8 cellular contexts compared by ENCODE assay signal in genomic region chr14:34873591-34874385, GRCh38. TPM values are rescaled to one million over a fixed set of nuclear protein-coding genes. Genes with fewer than 3 reads are reported as not detected.
DNase-seq lines count a peak whose midpoint lies in the region; ATAC-seq and TF ChIP-seq lines count a peak whose summit lies in the region.

No MANE protein-coding gene starts in this region.

- peak overlapping the region; percentile 83 for H3K4me2 ChIP-seq in HCT116 (ENCODE audit: low read length)
- peak overlapping the region; percentile 68; the same call in 1 of the 2 replicates for H3K4me2 ChIP-seq in MM.1S (ENCODE audit: low read depth, low read length)

- intact Hi-C loops in HCT116 (cut with micrococcal nuclease) = loop anchor here (2.0 to 10.0 kb wide), 2 partner anchors 109 to 199 kb away; partner anchors contain the start of gene SRP54
- intact Hi-C loops in vagina (cut with DNase I) = loop anchor here (2.0 kb wide), 1 partner anchor 109 kb away; the partner anchor contains the start of gene SRP54

- RAD21 ChIA-PET in HCT116 (lab: Charles Lee; ENCODE audit: low non-redundant PET in 1 of 2, low total read pairs in 2 of 2, uncharacterized antibody in 2 of 2, unreplicated experiment in 2 of 2) = no interaction called here

- H3K9me3 ChIP-seq in HCT116 (ENCODE audit: control insufficient read depth in 1 of 2, insufficient read depth in 1 of 2, low read depth in 1 of 2, low read length in 2 of 2) = no peaks in the 10 kb centered on the region
- no peaks in the 10 kb centered on the region for H3K9me3 ChIP-seq in MM.1S (replicated peaks; ENCODE audit: insufficient read depth, low read length)
- H3K9me3 ChIP-seq in right atrium auricular region = no peaks in the 10 kb centered on the region
- H3K9me3 ChIP-seq in vagina = no peaks in the 10 kb centered on the region

- H3K79me2 ChIP-seq in HCT116 (ENCODE audit: insufficient read depth, low read length) (peaks cover 61% of the 10 kb centered on the region), MM.1S (ENCODE audit: low read length) (peaks cover 46% of the 10 kb centered on the region)

- H3K36me3 ChIP-seq in HCT116 (ENCODE audit: control insufficient read depth in 1 of 2, insufficient read depth in 2 of 2, low read length in 2 of 2) (no peaks in the 10 kb centered on the region), MM.1S (replicated peaks; ENCODE audit: insufficient read depth, low read length) (no peaks in the 10 kb centered on the region), right atrium auricular region (no peaks in the 10 kb centered on the region), vagina (no peaks in the 10 kb centered on the region)

- no peak; the same call in 1 of the 2 replicates for TF ChIP-seq RAD21 in HCT116 (IDR thresholded peaks at IDR 0.05; ENCODE audit: low read depth)

- TF ChIP-seq POLR2A in HCT116 (IDR thresholded peaks at IDR 0.05; ENCODE audit: borderline replicate concordance, extremely low read depth, insufficient read depth, insufficient read length) (peak; percentile 58), vagina (IDR thresholded peaks at IDR 0.05) (peak in 1 of 2 donors; percentile 48)

- H3K27me3 ChIP-seq in HCT116 (ENCODE audit: insufficient read depth, low read length) (no peaks in the 10 kb centered on the region), MM.1S (replicated peaks; ENCODE audit: insufficient read depth, low read length) (no peaks in the 10 kb centered on the region), right atrium auricular region (no peaks in the 10 kb centered on the region), vagina (no peaks in the 10 kb centered on the region)

- DNase-seq in GM12864 (ENCODE audit: low read depth) (peak; percentile 73), HCT116 (ENCODE audit: low read depth, low spot score) (peak; percentile 54), MM.1S (peak; percentile 57), T-helper 1 cell (peak; percentile 71 to 88 (median 76)), amniotic epithelial cell (ENCODE audit: low read depth) (peak; percentile 57), right atrium auricular region (ENCODE audit: low spot score) (peak; percentile 90), putamen (ENCODE audit: low spot score) (peak; percentile 84), vagina (ENCODE audit: extremely low spot score in 2 of 2) (peak in 1 of 2 donors; percentile 95)

- H3K4me3 ChIP-seq in GM12864 (ENCODE audit: low read depth, low read length) = peak overlapping the region; percentile 93
- peak overlapping the region; percentile 54 to 91 for H3K4me3 ChIP-seq in HCT116 (replicated peaks in 1 of 2; ENCODE audit: low read depth in 1 of 2, low read length in 2 of 2)
- H3K4me3 ChIP-seq in MM.1S (ENCODE audit: low read length) = peak overlapping the region; percentile 79
- H3K4me3 ChIP-seq in right atrium auricular region = peak overlapping the region; percentile 78 to 83
- H3K4me3 ChIP-seq in vagina = peak overlapping the region; percentile 90 to 96

- H2AFZ ChIP-seq in HCT116 (ENCODE audit: low read depth, low read length, poor library complexity, severe bottlenecking) (no peak overlapping the region), MM.1S (ENCODE audit: low read length) (peak overlapping the region; percentile 78)

- CTCF ChIA-PET in HCT116 (lab: Charles Lee) = no interaction called here

- H3K27ac ChIP-seq in HCT116 (ENCODE audit: low read depth, low read length) (peak overlapping the region; percentile 99), MM.1S (ENCODE audit: low read length) (peak overlapping the region; percentile 88), right atrium auricular region (peak overlapping the region; percentile 99), vagina (peak overlapping the region; percentile 100)

- peak; percentile 72 for ATAC-seq in HCT116

- H3F3A ChIP-seq in MM.1S (ENCODE audit: insufficient read depth, low read length) = peaks cover 9% of the 10 kb centered on the region

- TSS peak; percentile 60 for BruUV-seq in HCT116 (replicated peaks; lab: Mats Ljungman, UMichigan)

- H4K20me1 ChIP-seq in HCT116 (ENCODE audit: insufficient read depth) = no peaks in the 10 kb centered on the region
- no peaks in the 10 kb centered on the region for H4K20me1 ChIP-seq in MM.1S (ENCODE audit: insufficient read depth, low read length)

- H3K9ac ChIP-seq in HCT116 (ENCODE audit: low read length) (peak overlapping the region; percentile 92), MM.1S (ENCODE audit: low read length) (peak overlapping the region; percentile 84)

- TF ChIP-seq CTCF in GM12864 (IDR thresholded peaks at IDR 0.05; ENCODE audit: low read depth, low read length, missing control alignments) (peak; percentile 3), HCT116 (IDR thresholded peaks at IDR 0.05 in 2 of 3, conservative IDR thresholded peaks at IDR 0.05 in 1 of 3; ENCODE audit: borderline replicate concordance in 1 of 3, insufficient read depth in 1 of 3, low read depth in 2 of 3, low read length in 2 of 3) (no peak), MM.1S (IDR thresholded peaks at IDR 0.05; ENCODE audit: low read length) (no peak), right atrium auricular region (IDR thresholded peaks at IDR 0.05) (no peak), vagina (IDR thresholded peaks at IDR 0.05) (no peak)

- peaks cover 11 to 15% of the 10 kb centered on the region in 2 experiments; a peak in 3 of 4 replicates for H3K4me1 ChIP-seq in HCT116 (ENCODE audit: control insufficient read depth in 1 of 2, insufficient read depth in 2 of 2, low read length in 2 of 2)
- H3K4me1 ChIP-seq in MM.1S (ENCODE audit: low read length) = no peaks in the 10 kb centered on the region
- H3K4me1 ChIP-seq in right atrium auricular region = peaks cover 0 to 4% of the 10 kb centered on the region in 2 donors
- peaks cover 19% of the 10 kb centered on the region for H3K4me1 ChIP-seq in vagina

- H3K9me2 ChIP-seq in HCT116 (ENCODE audit: insufficient read depth) (no peaks in the 10 kb centered on the region), MM.1S (replicated peaks; ENCODE audit: insufficient read depth, low read length) (no peaks in the 10 kb centered on the region)

- POLR2A ChIA-PET in HCT116 (lab: Charles Lee) = interaction anchor here (0.7 to 1.6 kb wide), 2 partner anchors 12 to 108 kb away, joined by 3 to 9 read pairs; partner anchors contain the start of gene SRP54

TF ChIP-seq in HCT116, 20 proteins besides CTCF, POLR2A, EP300 and RAD21:
- TF ChIP-seq TCF7L2 (IDR thresholded peaks at IDR 0.05; ENCODE audit: borderline replicate concordance, extremely low read depth, insufficient read depth, insufficient read length) (no peak), MAX (IDR thresholded peaks at IDR 0.05) (peak; percentile 63; the same call in 1 of the 2 replicates), EGR1 (IDR thresholded peaks at IDR 0.05; ENCODE audit: low read depth) (peak; percentile 66), SIN3A (IDR thresholded peaks at IDR 0.05; ENCODE audit: low read depth) (peak; percentile 72; the same call in 1 of the 2 replicates), ELF1 (IDR thresholded peaks at IDR 0.05; ENCODE audit: borderline replicate concordance, low read depth) (peak; percentile 48; the same call in 1 of the 2 replicates), SP1 (IDR thresholded peaks at IDR 0.05; ENCODE audit: low read depth) (no peak), POLR2AphosphoS5 (IDR thresholded peaks at IDR 0.05; ENCODE audit: low read depth, low read length) (peak; percentile 83), JUND (IDR thresholded peaks at IDR 0.05) (0 out of 2 replicates have a peak, but pooled peaks have one; percentile 6), FOSL1 (IDR thresholded peaks at IDR 0.05; ENCODE audit: low read depth) (no peak), ZFX (IDR thresholded peaks at IDR 0.05) (peak; percentile 95), CBX3 (IDR thresholded peaks at IDR 0.05; ENCODE audit: low read depth) (0 out of 2 replicates have a peak, but pooled peaks have one; percentile 37)
- TF ChIP-seq, protein P1, sequence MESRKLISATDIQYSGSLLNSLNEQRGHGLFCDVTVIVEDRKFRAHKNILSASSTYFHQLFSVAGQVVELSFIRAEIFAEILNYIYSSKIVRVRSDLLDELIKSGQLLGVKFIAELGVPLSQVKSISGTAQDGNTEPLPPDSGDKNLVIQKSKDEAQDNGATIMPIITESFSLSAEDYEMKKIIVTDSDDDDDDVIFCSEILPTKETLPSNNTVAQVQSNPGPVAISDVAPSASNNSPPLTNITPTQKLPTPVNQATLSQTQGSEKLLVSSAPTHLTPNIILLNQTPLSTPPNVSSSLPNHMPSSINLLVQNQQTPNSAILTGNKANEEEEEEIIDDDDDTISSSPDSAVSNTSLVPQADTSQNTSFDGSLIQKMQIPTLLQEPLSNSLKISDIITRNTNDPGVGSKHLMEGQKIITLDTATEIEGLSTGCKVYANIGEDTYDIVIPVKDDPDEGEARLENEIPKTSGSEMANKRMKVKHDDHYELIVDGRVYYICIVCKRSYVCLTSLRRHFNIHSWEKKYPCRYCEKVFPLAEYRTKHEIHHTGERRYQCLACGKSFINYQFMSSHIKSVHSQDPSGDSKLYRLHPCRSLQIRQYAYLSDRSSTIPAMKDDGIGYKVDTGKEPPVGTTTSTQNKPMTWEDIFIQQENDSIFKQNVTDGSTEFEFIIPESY (IDR thresholded peaks at IDR 0.05; ENCODE audit: extremely low read depth, insufficient replicate concordance, low read length) = no peak

RNA-seq across cellular contexts. Expression of gene BAZ1A, which starts 1.4 kb away (rescaled TPM):
- 24.2 TPM for total RNA-seq in HCT116 (2021; ENCODE audit: unreplicated experiment)
- polyA plus RNA-seq in HCT116 (2012) = 9.4 and 13.0 TPM in 2 replicates
- total RNA-seq in right atrium auricular region = 10 to 100 TPM in 1 of 2 donors, 1 to 10 TPM in 1; 3.4 to 11.8 TPM
- 38.5 TPM for total RNA-seq in vagina
